ENCODE assay signal across 15 cellular contexts in genomic region chr15:89521605-89522004, GRCh38. TPM values are rescaled to one million over a fixed set of nuclear protein-coding genes. Genes with fewer than 3 reads are reported as not detected.
DNase-seq lines count a peak whose midpoint lies in the region; ATAC-seq and TF ChIP-seq lines count a peak whose summit lies in the region.
"Had no signal": no experiment of that assay in that cellular context is flagged by ENCODE, and none has a peak within 500 bp of the region (broad histone marks: within the 10 kb centered on the region; RNA-seq: fewer than 3 reads in every experiment).

No MANE protein-coding gene starts in this region.

- no peak overlapping the region for H3K9ac ChIP-seq in BLaER1 treated with 17β-estradiol and CSF1 and Interleukin-3, amounts not matched to agents 10 nM and 100 nM

- peaks cover 0 to 16% (median 11%) of the 10 kb centered on the region in 10 experiments; a peak in 12 of 20 replicates for H3K4me1 ChIP-seq in BLaER1 treated with 17β-estradiol and CSF1 and Interleukin-3, amounts not matched to agents 10 nM and 100 nM
- H3K4me1 ChIP-seq in esophagus squamous epithelium = peaks cover 0 to 42% (median 3%) of the 10 kb centered on the region in 3 donors
- H3K4me1 ChIP-seq: Caco-2 had no signal

- H3K27me3 ChIP-seq in BLaER1 treated with 17β-estradiol and CSF1 and Interleukin-3, amounts not matched to agents 10 nM and 100 nM = no peaks in the 10 kb centered on the region
- H3K27me3 ChIP-seq in esophagus squamous epithelium = no peaks in the 10 kb centered on the region

- H3K4me2 ChIP-seq in BLaER1 treated with 17β-estradiol and CSF1 and Interleukin-3, amounts not matched to agents 10 nM and 100 nM = peak overlapping the region in 6 of 11 experiments; percentile 7 to 69 (median 48); a peak in 6 of 22 replicates
- H3K4me2 ChIP-seq: GM23338 had no signal

- peak; percentile 53 for DNase-seq in NCI-H82 treated with DMSO at 0.1 percent for 48 hours (lab: John Stamatoyannopoulos, UW; ENCODE audit: unreplicated experiment)
- DNase-seq in epithelial cell of esophagus (ENCODE audit: low read depth) = peak; percentile 77
- no peak for DNase-seq in esophagus squamous epithelium (lab: John Stamatoyannopoulos, UW)
- DNase-seq in NCI-H2227 treated with DMSO at 0.1 percent for 48 hours (lab: John Stamatoyannopoulos, UW) = no peak
- DNase-seq in COLO829 (ENCODE audit: low spot score) = no peak
- DNase-seq in DMS79 treated with DMSO at 0.1 percent for 48 hours (lab: John Stamatoyannopoulos, UW) = no peak
- DNase-seq: Caco-2; CD8-positive, alpha-beta T cell; GF-D8; H7 had no signal

- H3K9me3 ChIP-seq in BLaER1 treated with 17β-estradiol and CSF1 and Interleukin-3, amounts not matched to agents 10 nM and 100 nM (replicated peaks in 1 of 11) = peaks cover 0 to 12% (median 4%) of the 10 kb centered on the region in 11 experiments; a peak in 9 of 22 replicates
- H3K9me3 ChIP-seq in esophagus squamous epithelium = peaks cover 0 to 5% (median 4%) of the 10 kb centered on the region in 3 donors
- H3K9me3 ChIP-seq: Caco-2 had no signal

- ATAC-seq in GM19463 (IDR thresholded peaks at IDR 0.05; ENCODE audit: unreplicated experiment) = no peak
- ATAC-seq: CD8-positive, alpha-beta T cell; GM23338 had no signal

- intact Hi-C loops in esophagus squamous epithelium (cut with DNase I) = no loop called here

- H3K4me3 ChIP-seq in BLaER1 treated with 17β-estradiol and CSF1 and Interleukin-3, amounts not matched to agents 10 nM and 100 nM = no peak overlapping the region
- H3K4me3 ChIP-seq in epithelial cell of esophagus (ENCODE audit: low read length) = no peak overlapping the region
- no peak overlapping the region for H3K4me3 ChIP-seq in esophagus squamous epithelium
- H3K4me3 ChIP-seq: GM23338 had no signal

- 67 to 69% methylated on average over 1 of the region's 1 CpG for WGBS in esophagus squamous epithelium, 2 donors

- H3K27ac ChIP-seq in BLaER1 treated with 17β-estradiol and CSF1 and Interleukin-3, amounts not matched to agents 10 nM and 100 nM = no peak overlapping the region
- peak overlapping the region; percentile 68 to 85 (median 76) for H3K27ac ChIP-seq in esophagus squamous epithelium
- H3K27ac ChIP-seq: HL-60 had no signal

- no peaks in the 10 kb centered on the region for H3K36me3 ChIP-seq in BLaER1 treated with 17β-estradiol and CSF1 and Interleukin-3, amounts not matched to agents 10 nM and 100 nM
- H3K36me3 ChIP-seq in esophagus squamous epithelium = no peaks in the 10 kb centered on the region

- H4K20me1 ChIP-seq in BLaER1 treated with 17β-estradiol and CSF1 and Interleukin-3, amounts not matched to agents 10 nM and 100 nM = no peaks in the 10 kb centered on the region

- TF ChIP-seq POLR2A in esophagus squamous epithelium (IDR thresholded peaks at IDR 0.05) = no peak

- TF ChIP-seq CTCF in epithelial cell of esophagus (IDR thresholded peaks at IDR 0.05; ENCODE audit: insufficient read depth, low read depth, low read length, missing control alignments) (no peak), esophagus squamous epithelium (IDR thresholded peaks at IDR 0.05) (no peak)

RNA-seq across cellular contexts. Expression of gene RHCG, which starts 25.2 kb away (rescaled TPM):
- total RNA-seq in esophagus squamous epithelium = 1,000 to 10,000 TPM; 2,342 to 7,076 (median 3,336) TPM
- total RNA-seq: B cell; Caco-2; CD8-positive, alpha-beta T cell; H7 had no signal

RNA-seq across cellular contexts. Expression of gene TICRR, which starts 53.7 kb away (rescaled TPM):
- total RNA-seq in esophagus squamous epithelium = 10 to 100 TPM in 2 of 4 donors, 1 to 10 TPM in 2; 8.4 to 33.7 (median 10.1) TPM

Comparison
In these comparisons a context has a peak if more than half of its experiments do, and no peak if none do; other contexts are left out.
1. H3K27ac ChIP-seq: peak in esophagus squamous epithelium (4 of 4); none in BLaER1 treated with 17β-estradiol and CSF1 and Interleukin-3, amounts not matched to agents 10 nM and 100 nM (0 of 11).
2. DNase-seq: peak in NCI-H82 treated with DMSO at 0.1 percent for 48 hours (single experiment) and epithelial cell of esophagus (single experiment); none in esophagus squamous epithelium (single experiment), NCI-H2227 treated with DMSO at 0.1 percent for 48 hours (single experiment), COLO829 (single experiment) and DMS79 treated with DMSO at 0.1 percent for 48 hours (single experiment).